1 cellular context compared by ENCODE assay signal in genomic region chr22:39593061-39593930, GRCh38.
TF ChIP-seq lines count a peak whose summit lies in the region.

No MANE protein-coding gene starts in this region.

TF ChIP-seq in GM12878, 131 proteins besides CTCF, POLR2A, EP300 and RAD21 (continued from another document):
- TF ChIP-seq, protein P1, sequence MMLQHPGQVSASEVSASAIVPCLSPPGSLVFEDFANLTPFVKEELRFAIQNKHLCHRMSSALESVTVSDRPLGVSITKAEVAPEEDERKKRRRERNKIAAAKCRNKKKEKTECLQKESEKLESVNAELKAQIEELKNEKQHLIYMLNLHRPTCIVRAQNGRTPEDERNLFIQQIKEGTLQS (IDR thresholded peaks at IDR 0.05; ENCODE audit: borderline replicate concordance, extremely low read depth, low read depth, low read length) = no peak
- no peak for TF ChIP-seq CHD1 (IDR thresholded peaks at IDR 0.05; ENCODE audit: low read depth, low read length)
- TF ChIP-seq BCLAF1 (IDR thresholded peaks at IDR 0.05) = no peak
- no peak for TF ChIP-seq EED (IDR thresholded peaks at IDR 0.05; ENCODE audit: low read depth)
- no peak for TF ChIP-seq ZBTB4 (CRISPR knock-in tag; IDR thresholded peaks at IDR 0.05)
- no peak for TF ChIP-seq SRF (IDR thresholded peaks at IDR 0.05; ENCODE audit: low read depth in 2 of 2, low read length in 2 of 2)
